Comparison of ENCODE assay signal across 8 cellular contexts in the genomic region with DNA sequence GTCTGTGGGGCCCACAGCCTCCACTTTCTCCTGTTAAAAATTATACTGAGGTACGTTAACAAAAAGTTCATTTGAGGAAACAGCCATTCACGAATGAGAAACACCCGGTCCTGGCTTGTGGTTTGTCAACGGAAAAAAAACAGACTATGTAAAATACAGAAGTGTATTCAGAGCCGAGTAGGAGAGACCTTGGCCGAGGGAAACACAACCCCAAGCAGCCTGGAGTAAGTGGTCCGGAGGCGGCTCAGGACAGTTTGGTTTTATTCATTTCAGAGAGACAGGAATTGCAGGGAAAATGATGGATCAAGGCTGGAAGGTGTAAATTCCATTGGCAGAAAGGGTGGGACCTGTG. TPM values are rescaled to one million over a fixed set of nuclear protein-coding genes. Genes with fewer than 3 reads are reported as not detected.
DNase-seq lines count a peak whose midpoint lies in the region; ATAC-seq and TF ChIP-seq lines count a peak whose summit lies in the region.

No MANE protein-coding gene starts in this region.

- H3K27ac ChIP-seq in esophagus (ENCODE audit: low read depth in 2 of 2, low read length in 1 of 2), result peak overlapping the region; percentile 56
- no peak overlapping the region for H3K27ac ChIP-seq in osteoblast (ENCODE audit: low read depth, low read length)

- 13 to 20% methylated on average over 8 of the region's 8 CpGs for WGBS in esophagus, 2 donors

- no peaks in the 10 kb centered on the region for H3K9me3 Mint-ChIP-seq in activated T-cell treated with anti-CD3 and anti-CD28 coated beads, Interleukin-2, amount 50 U/mL, for 4 hours

- DNase-seq in activated T-cell treated with anti-CD3 and anti-CD28 coated beads, Interleukin-2, amount 50 U/mL, for 4 hours, result no peak
- no peak for DNase-seq in activated T-cell treated with anti-CD3 and anti-CD28 coated beads, Interleukin-2, amount 50 U/mL, for 1 hour
- DNase-seq in OCI-M2 (lab: John Stamatoyannopoulos, UW; ENCODE audit: unreplicated experiment) (peak; percentile 66), osteoblast (ENCODE audit: insufficient read length, low spot score, missing footprints) (no peak), SIG-M5 (lab: John Stamatoyannopoulos, UW) (no peak)

- peak overlapping the region; percentile 83 for H3K4me2 ChIP-seq in osteoblast (ENCODE audit: insufficient read depth, low read length)

- H3K79me2 ChIP-seq in osteoblast (ENCODE audit: insufficient read depth, low read length), result no peaks in the 10 kb centered on the region

- peak overlapping the region; percentile 62 for H2AFZ ChIP-seq in osteoblast (ENCODE audit: low read length)

- TF ChIP-seq CTCF in osteoblast (IDR thresholded peaks at IDR 0.05; ENCODE audit: extremely low read depth, low read depth, low read length), result no peak

- H3K27me3 Mint-ChIP-seq in activated T-cell treated with anti-CD3 and anti-CD28 coated beads, Interleukin-2, amount 50 U/mL, for 4 hours (ENCODE audit: low read depth), result no peaks in the 10 kb centered on the region

- H3K4me3 ChIP-seq in esophagus (ENCODE audit: low read depth in 1 of 2, low read length in 2 of 2) (peak overlapping the region; percentile 66 to 69), osteoblast (ENCODE audit: insufficient read depth, low read length) (peak overlapping the region; percentile 80)

- no peaks in the 10 kb centered on the region for H3K27me3 ChIP-seq in esophagus (ENCODE audit: control insufficient read depth in 1 of 2, insufficient read depth in 2 of 2, low read length in 2 of 2)
- no peaks in the 10 kb centered on the region for H3K27me3 ChIP-seq in osteoblast (ENCODE audit: insufficient read depth, low read length)

- peaks cover 25% of the 10 kb centered on the region for H3K4me1 Mint-ChIP-seq in activated T-cell treated with anti-CD3 and anti-CD28 coated beads, Interleukin-2, amount 50 U/mL, for 4 hours (ENCODE audit: low read depth)

- H3K36me3 ChIP-seq in esophagus (ENCODE audit: control insufficient read depth in 2 of 2, insufficient read depth in 2 of 2, low read length in 1 of 2), result no peaks in the 10 kb centered on the region
- no peaks in the 10 kb centered on the region for H3K36me3 ChIP-seq in osteoblast (ENCODE audit: insufficient read depth, low read length)

- ATAC-seq in activated T-cell treated with anti-CD3 and anti-CD28 coated beads, Interleukin-2, amount 50 U/mL, for 4 hours, result peak in 1 of 2 donors; percentile 7
- ATAC-seq in HG03378 (IDR thresholded peaks at IDR 0.05; ENCODE audit: unreplicated experiment) (no peak), GM19351 (IDR thresholded peaks at IDR 0.05; ENCODE audit: unreplicated experiment) (no peak)

- H3K9me3 ChIP-seq in esophagus (ENCODE audit: control insufficient read depth in 2 of 2, insufficient read depth in 1 of 2, low read depth in 1 of 2, low read length in 1 of 2) (peaks cover 0 to 3% of the 10 kb centered on the region in 2 donors), osteoblast (ENCODE audit: low read depth, low read length) (no peaks in the 10 kb centered on the region)

- H3K36me3 Mint-ChIP-seq in activated T-cell treated with anti-CD3 and anti-CD28 coated beads, Interleukin-2, amount 50 U/mL, for 4 hours (ENCODE audit: insufficient read depth), result peaks cover 14% of the 10 kb centered on the region

- H4K20me1 ChIP-seq in osteoblast (ENCODE audit: insufficient read depth, low read length), result no peaks in the 10 kb centered on the region

- H3K4me1 ChIP-seq in esophagus (ENCODE audit: control insufficient read depth in 2 of 2, insufficient read depth in 2 of 2, low read length in 1 of 2) (no peaks in the 10 kb centered on the region), osteoblast (ENCODE audit: insufficient read depth, low read length) (no peaks in the 10 kb centered on the region)

- H3K4me3 Mint-ChIP-seq in activated T-cell treated with anti-CD3 and anti-CD28 coated beads, Interleukin-2, amount 50 U/mL, for 4 hours, result peak overlapping the region; percentile 87

RNA-seq across cellular contexts. Expression of gene ZNF439, which starts 0.7 kb away (rescaled TPM):
- 1 to 10 TPM; 1.9 to 3.3 (median 2.9) TPM for total RNA-seq in activated T-cell treated with anti-CD3 and anti-CD28 coated beads, Interleukin-2, amount 50 U/mL, for 4 hours
- 1 to 10 TPM; 1.4 to 7.2 TPM for polyA plus RNA-seq in esophagus
- total RNA-seq in osteoblast, result 8.5 and 8.7 TPM in 2 replicates

RNA-seq across cellular contexts. Expression of gene ZNF440, which starts 35.2 kb away (rescaled TPM):
- 1 to 10 TPM; 4.2 to 4.6 (median 4.3) TPM for total RNA-seq in activated T-cell treated with anti-CD3 and anti-CD28 coated beads, Interleukin-2, amount 50 U/mL, for 4 hours
- 10 to 100 TPM in 1 of 2 donors, 1 to 10 TPM in 1; 5.1 to 16.1 TPM for polyA plus RNA-seq in esophagus
- total RNA-seq in osteoblast, result 10.6 and 11.2 TPM in 2 replicates

RNA-seq across cellular contexts. Expression of gene ZNF69, which starts 38.3 kb away (rescaled TPM):
- 1 to 10 TPM in 2 of 3 donors, under 1 TPM in 1; 0.78 to 1.2 (median 1.1) TPM for total RNA-seq in activated T-cell treated with anti-CD3 and anti-CD28 coated beads, Interleukin-2, amount 50 U/mL, for 4 hours
- polyA plus RNA-seq in esophagus, result 1 to 10 TPM in 1 of 2 donors, under 1 TPM in 1; 0.36 to 1.2 TPM
- total RNA-seq in osteoblast, result 14.1 and 14.8 TPM in 2 replicates

RNA-seq across cellular contexts. Expression of gene ZNF491, which starts 50.9 kb away (rescaled TPM):
- under 1 TPM; 0.13 to 0.33 (median 0.16) TPM for total RNA-seq in activated T-cell treated with anti-CD3 and anti-CD28 coated beads, Interleukin-2, amount 50 U/mL, for 4 hours
- under 1 TPM; 0.19 to 0.53 TPM for polyA plus RNA-seq in esophagus
- total RNA-seq in osteoblast, result 4.3 and 6.2 TPM in 2 replicates
